ENCODE assay signal across 8 cellular contexts in the genomic region with DNA sequence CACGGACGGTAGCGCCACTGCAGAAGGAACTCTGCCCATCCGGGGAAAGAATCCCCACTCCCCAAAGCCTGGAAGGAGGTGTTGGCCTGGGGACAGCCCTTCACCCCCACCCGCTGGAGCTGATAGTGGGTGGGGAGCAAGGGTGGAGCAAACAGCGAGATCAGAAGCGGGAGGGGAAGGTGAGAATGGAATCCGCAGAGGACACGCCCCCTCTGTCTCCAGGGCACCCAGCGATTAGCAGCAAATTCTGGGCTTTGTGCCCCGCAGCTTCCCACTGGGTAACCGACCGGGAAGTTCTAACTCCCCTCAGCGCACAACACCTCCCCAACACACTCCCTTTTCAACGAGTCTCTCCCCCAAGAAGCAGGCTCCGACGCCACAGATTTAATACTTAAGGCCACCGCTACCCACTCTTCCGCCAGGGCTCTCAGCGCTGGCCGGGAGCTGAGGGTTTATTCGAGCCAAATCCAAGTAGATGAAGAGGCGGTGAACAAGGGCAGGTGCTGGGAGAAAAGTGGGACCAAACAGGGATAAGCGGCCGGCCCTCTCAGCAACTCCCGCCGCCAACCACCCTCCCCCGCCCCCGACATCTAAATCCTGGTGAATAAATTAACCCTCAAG. TPM values are rescaled to one million over a fixed set of nuclear protein-coding genes. Genes with fewer than 3 reads are reported as not detected.
DNase-seq lines count a peak whose midpoint lies in the region; ATAC-seq and TF ChIP-seq lines count a peak whose summit lies in the region.

No MANE protein-coding gene starts in this region.

- peak overlapping the region; percentile 96 for H3K4me2 ChIP-seq in hepatocyte

- peaks cover 12% of the 10 kb centered on the region for H3K4me1 ChIP-seq in hepatocyte (ENCODE audit: insufficient read depth)

- DNase-seq in NCI-H2196 (lab: John Stamatoyannopoulos, UW; ENCODE audit: unreplicated experiment): peak; percentile 20
- DNase-seq in NCI-H2196 treated with DMSO at 0.1 percent for 48 hours (lab: John Stamatoyannopoulos, UW; ENCODE audit: unreplicated experiment): no peak
- DNase-seq in NCI-H2029 treated with DMSO at 0.1 percent for 48 hours (lab: John Stamatoyannopoulos, UW): peak; percentile 18
- DNase-seq in amniotic epithelial cell (ENCODE audit: low read depth): peak; percentile 17
- DNase-seq in hepatocyte (ENCODE audit: low spot score): peak; percentile 64
- peak; percentile 43 for DNase-seq in retinal pigment epithelial cell (ENCODE audit: low read depth)
- no peak for DNase-seq in DMS114 treated with DMSO at 0.1 percent for 48 hours (lab: John Stamatoyannopoulos, UW; ENCODE audit: unreplicated experiment)

- H3K9me3 ChIP-seq in hepatocyte (ENCODE audit: low read depth): no peaks in the 10 kb centered on the region

- no peak for ATAC-seq in HG02973 (IDR thresholded peaks at IDR 0.05; ENCODE audit: unreplicated experiment)

- no peaks in the 10 kb centered on the region for H3K36me3 ChIP-seq in hepatocyte (replicated peaks; ENCODE audit: insufficient read depth, low read depth)

- H2AFZ ChIP-seq in hepatocyte: peak overlapping the region; percentile 83

- peaks cover 80% of the 10 kb centered on the region for H3K79me2 ChIP-seq in hepatocyte

- peak overlapping the region; percentile 68 for H3K27ac ChIP-seq in hepatocyte

- TF ChIP-seq CTCF in hepatocyte (IDR thresholded peaks at IDR 0.05; ENCODE audit: poor library complexity) (no peak), retinal pigment epithelial cell (conservative IDR thresholded peaks at IDR 0.05; ENCODE audit: low read depth, low read length) (no peak)

- H4K20me1 ChIP-seq in hepatocyte (ENCODE audit: insufficient read depth, poor library complexity, severe bottlenecking): peaks cover 11% of the 10 kb centered on the region

- 4% methylated on average over 29 of the region's 29 CpGs for WGBS in hepatocyte (ENCODE audit: low lambda C conversion rate, missing lambda C conversion rate)

- H3K4me3 ChIP-seq in hepatocyte: peak overlapping the region; percentile 99
- H3K4me3 ChIP-seq in retinal pigment epithelial cell (ENCODE audit: low read length): peak overlapping the region; percentile 71

- no peaks in the 10 kb centered on the region for H3K9me2 ChIP-seq in hepatocyte (replicated peaks; ENCODE audit: insufficient read depth)

- H3K27me3 ChIP-seq in hepatocyte: no peaks in the 10 kb centered on the region

RNA-seq across cellular contexts. Expression of a gene that starts 1.3 kb away (rescaled TPM):
- 88.7 and 90.1 TPM in 2 replicates for total RNA-seq in hepatocyte
- polyA plus RNA-seq in hepatocyte: 73.1 and 106 TPM in 2 replicates

RNA-seq across cellular contexts. Expression of a gene that starts 18.2 kb away (rescaled TPM):
- total RNA-seq in hepatocyte: 1.6 and 1.8 TPM in 2 replicates
- polyA plus RNA-seq in hepatocyte: 0.77 and 1.8 TPM in 2 replicates

Comparison
In these comparisons a context has a peak if more than half of its experiments do, and no peak if none do; other contexts are left out.
1. DNase-seq: peak in NCI-H2196 (single experiment), NCI-H2029 treated with DMSO at 0.1 percent for 48 hours (single experiment), amniotic epithelial cell (single experiment), hepatocyte (single experiment) and retinal pigment epithelial cell (single experiment); none in NCI-H2196 treated with DMSO at 0.1 percent for 48 hours (single experiment) and DMS114 treated with DMSO at 0.1 percent for 48 hours (single experiment).